Comparison of ENCODE assay signal across 28 cellular contexts in genomic region chr9:15501803-15502202, GRCh38.
"Had no signal": no experiment of that assay in that cellular context is flagged by ENCODE, and none has a peak within 500 bp of the region (broad histone marks: within the 10 kb centered on the region; RNA-seq: fewer than 3 reads in every experiment).

No MANE protein-coding gene starts in this region.

- H3K27ac ChIP-seq: breast epithelium, colonic mucosa, dorsolateral prefrontal cortex, esophagus squamous epithelium, gastrocnemius medialis, heart right ventricle, lower lobe of right lung, neural progenitor cell, right lobe of liver, skin epidermis, stomach, suprapubic skin, tibial nerve had no signal

- H3K27me3 Mint-ChIP-seq: activated naive CD8-positive, alpha-beta T cell treated with anti-CD3 and anti-CD28 coated beads for 36 hours; naive thymus-derived CD8-positive, alpha-beta T cell; stimulated activated memory B cell treated with anti-CD40 and anti-IgM and Interleukin-4, amounts not matched to agents 10 μg/mL and 1 μg/mL and 100 μg/mL, for 72 hours; T-cell had no signal

- H3K27me3 ChIP-seq: breast epithelium, colonic mucosa, dorsolateral prefrontal cortex, esophagus squamous epithelium, gastrocnemius medialis, heart right ventricle, neural progenitor cell, right lobe of liver, stomach, suprapubic skin, tibial nerve had no signal

- H3K9me3 ChIP-seq: breast epithelium, colonic mucosa, esophagus squamous epithelium, gastrocnemius medialis, heart right ventricle, lower lobe of right lung, right lobe of liver, stomach, suprapubic skin, tibial nerve had no signal

- H3K4me1 Mint-ChIP-seq: neural progenitor cell had no signal

- H3K4me1 ChIP-seq: breast epithelium, colonic mucosa, esophagus squamous epithelium, gastrocnemius medialis, heart right ventricle, lower lobe of right lung, neural progenitor cell, right lobe of liver, suprapubic skin, tibial nerve had no signal

- H3K36me3 ChIP-seq: breast epithelium, colonic mucosa had no signal

- H3K27ac Mint-ChIP-seq: endodermal cell, neural progenitor cell had no signal

- ATAC-seq: gastrocnemius medialis; heart right ventricle; lower lobe of right lung; right lobe of liver; stimulated activated memory B cell treated with anti-CD40 and anti-IgM and Interleukin-4, amounts not matched to agents 10 μg/mL and 1 μg/mL and 100 μg/mL, for 72 hours; WTC11 had no signal

- H3K4me3 Mint-ChIP-seq: activated naive CD8-positive, alpha-beta T cell treated with anti-CD3 and anti-CD28 coated beads for 36 hours; endodermal cell; neural progenitor cell; stimulated activated memory B cell treated with anti-CD40 and anti-IgM and Interleukin-4, amounts not matched to agents 10 μg/mL and 1 μg/mL and 100 μg/mL, for 72 hours; WTC11 had no signal

- DNase-seq: activated CD4-positive, alpha-beta T cell treated with anti-CD3 and anti-CD28 coated beads, Interleukin-2, amount 50 U/mL, for 48 hours; activated CD8-positive, alpha-beta memory T cell treated with anti-CD3 and anti-CD28 coated beads, Interleukin-2, amount 50 U/mL, for 48 hours; activated gamma-delta T cell treated with Interleukin-2 at 50 U/mL for 16 hours; activated naive CD8-positive, alpha-beta T cell treated with anti-CD3 and anti-CD28 coated beads for 36 hours; activated T-cell treated with anti-CD3 and anti-CD28 coated beads, Interleukin-2, amount 50 U/mL, for 4 hours; amniotic stem cell; colonic mucosa; dorsolateral prefrontal cortex; endodermal cell; esophagus squamous epithelium; gastrocnemius medialis; heart right ventricle; lower lobe of right lung; naive thymus-derived CD8-positive, alpha-beta T cell; right lobe of liver; stimulated activated CD4-positive, alpha-beta T cell treated with anti-CD3 and anti-CD28 coated beads, Interleukin-1b, Interleukin-23, amount 100 ng/mL, for 48 hours; stomach; T-cell; T1000 had no signal

- H3K9me3 Mint-ChIP-seq: activated naive CD8-positive, alpha-beta T cell treated with anti-CD3 and anti-CD28 coated beads for 36 hours; activated T-cell treated with anti-CD3 and anti-CD28 coated beads, Interleukin-2, amount 50 U/mL, for 4 hours; endodermal cell; naive thymus-derived CD8-positive, alpha-beta T cell; stimulated activated memory B cell treated with anti-CD40 and anti-IgM and Interleukin-4, amounts not matched to agents 10 μg/mL and 1 μg/mL and 100 μg/mL, for 72 hours; T-cell; WTC11 had no signal

- H3K4me3 ChIP-seq: breast epithelium, colonic mucosa, esophagus squamous epithelium, gastrocnemius medialis, heart right ventricle, lower lobe of right lung, neural progenitor cell, right lobe of liver, skin epidermis, stomach, suprapubic skin, tibial nerve had no signal

- FAIRE-seq: keratinocyte, urothelium cell line had no signal
